Comparison of ENCODE assay signal across 1 cellular context in the genomic region with DNA sequence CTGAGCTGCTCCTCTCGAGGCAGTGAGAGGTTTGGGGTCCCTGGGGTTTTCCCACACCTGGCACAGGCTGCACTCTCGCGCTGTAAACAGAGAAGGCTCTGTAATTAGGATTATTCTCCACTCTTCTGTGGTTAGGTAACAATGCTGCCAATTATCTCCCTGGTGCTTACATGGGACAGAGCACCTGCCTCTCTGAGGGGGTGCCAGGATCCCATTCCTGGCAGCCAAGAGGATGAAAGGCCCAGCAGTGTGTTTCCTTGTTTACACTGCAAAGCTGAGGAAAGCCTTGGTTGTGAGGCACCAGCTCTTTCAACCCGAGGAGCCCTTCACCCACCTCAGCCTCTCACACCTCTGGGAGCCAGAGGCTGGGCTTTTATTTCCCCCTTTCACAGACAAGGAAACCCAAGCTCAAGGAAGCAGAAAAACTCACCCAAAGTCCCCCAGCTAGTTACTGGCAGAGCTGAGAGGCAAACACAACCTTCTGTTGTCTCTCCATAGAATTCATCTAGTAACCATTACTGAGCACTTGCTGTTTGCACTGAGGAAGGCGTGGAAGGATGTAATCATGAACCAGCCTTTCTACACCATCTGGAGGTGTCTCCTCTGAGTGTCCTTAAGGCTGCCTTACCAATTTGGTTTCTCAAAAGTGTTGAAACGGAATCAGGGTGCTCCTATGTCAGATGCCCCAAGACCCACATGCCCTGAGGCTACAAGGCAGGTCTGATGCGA.
TF ChIP-seq lines count a peak whose summit lies in the region.

No MANE protein-coding gene starts in this region.

TF ChIP-seq in HepG2, 621 proteins besides CTCF, POLR2A, EP300 and RAD21 (continued from another document):
- no peak for TF ChIP-seq MIXL1 (CRISPR knock-in tag; IDR thresholded peaks at IDR 0.05)
- peak; percentile 78 for TF ChIP-seq FOXA3 (CRISPR knock-in tag; IDR thresholded peaks at IDR 0.05)
- no peak for TF ChIP-seq ZNF652 (CRISPR knock-in tag; IDR thresholded peaks at IDR 0.05; ENCODE audit: borderline replicate concordance, low read depth)
- no peak for TF ChIP-seq TEAD2 (CRISPR knock-in tag; IDR thresholded peaks at IDR 0.05)
- TF ChIP-seq BRCA1 (CRISPR knock-in tag; IDR thresholded peaks at IDR 0.05) = no peak
- no peak for TF ChIP-seq GPN1 (CRISPR knock-in tag; IDR thresholded peaks at IDR 0.05; ENCODE audit: borderline replicate concordance)
- TF ChIP-seq ZNF567 (CRISPR knock-in tag; IDR thresholded peaks at IDR 0.05; ENCODE audit: borderline replicate concordance) = no peak
- TF ChIP-seq ARNTL (CRISPR knock-in tag; IDR thresholded peaks at IDR 0.05) = no peak
- TF ChIP-seq, protein P1, sequence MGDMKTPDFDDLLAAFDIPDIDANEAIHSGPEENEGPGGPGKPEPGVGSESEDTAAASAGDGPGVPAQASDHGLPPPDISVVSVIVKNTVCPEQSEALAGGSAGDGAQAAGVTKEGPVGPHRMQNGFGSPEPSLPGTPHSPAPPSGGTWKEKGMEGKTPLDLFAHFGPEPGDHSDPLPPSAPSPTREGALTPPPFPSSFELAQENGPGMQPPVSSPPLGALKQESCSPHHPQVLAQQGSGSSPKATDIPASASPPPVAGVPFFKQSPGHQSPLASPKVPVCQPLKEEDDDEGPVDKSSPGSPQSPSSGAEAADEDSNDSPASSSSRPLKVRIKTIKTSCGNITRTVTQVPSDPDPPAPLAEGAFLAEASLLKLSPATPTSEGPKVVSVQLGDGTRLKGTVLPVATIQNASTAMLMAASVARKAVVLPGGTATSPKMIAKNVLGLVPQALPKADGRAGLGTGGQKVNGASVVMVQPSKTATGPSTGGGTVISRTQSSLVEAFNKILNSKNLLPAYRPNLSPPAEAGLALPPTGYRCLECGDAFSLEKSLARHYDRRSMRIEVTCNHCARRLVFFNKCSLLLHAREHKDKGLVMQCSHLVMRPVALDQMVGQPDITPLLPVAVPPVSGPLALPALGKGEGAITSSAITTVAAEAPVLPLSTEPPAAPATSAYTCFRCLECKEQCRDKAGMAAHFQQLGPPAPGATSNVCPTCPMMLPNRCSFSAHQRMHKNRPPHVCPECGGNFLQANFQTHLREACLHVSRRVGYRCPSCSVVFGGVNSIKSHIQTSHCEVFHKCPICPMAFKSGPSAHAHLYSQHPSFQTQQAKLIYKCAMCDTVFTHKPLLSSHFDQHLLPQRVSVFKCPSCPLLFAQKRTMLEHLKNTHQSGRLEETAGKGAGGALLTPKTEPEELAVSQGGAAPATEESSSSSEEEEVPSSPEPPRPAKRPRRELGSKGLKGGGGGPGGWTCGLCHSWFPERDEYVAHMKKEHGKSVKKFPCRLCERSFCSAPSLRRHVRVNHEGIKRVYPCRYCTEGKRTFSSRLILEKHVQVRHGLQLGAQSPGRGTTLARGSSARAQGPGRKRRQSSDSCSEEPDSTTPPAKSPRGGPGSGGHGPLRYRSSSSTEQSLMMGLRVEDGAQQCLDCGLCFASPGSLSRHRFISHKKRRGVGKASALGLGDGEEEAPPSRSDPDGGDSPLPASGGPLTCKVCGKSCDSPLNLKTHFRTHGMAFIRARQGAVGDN (CRISPR knock-in tag; IDR thresholded peaks at IDR 0.05) = no peak
- no peak for TF ChIP-seq ZNF569 (CRISPR knock-in tag; IDR thresholded peaks at IDR 0.05; ENCODE audit: borderline replicate concordance)
- TF ChIP-seq, protein P2, sequence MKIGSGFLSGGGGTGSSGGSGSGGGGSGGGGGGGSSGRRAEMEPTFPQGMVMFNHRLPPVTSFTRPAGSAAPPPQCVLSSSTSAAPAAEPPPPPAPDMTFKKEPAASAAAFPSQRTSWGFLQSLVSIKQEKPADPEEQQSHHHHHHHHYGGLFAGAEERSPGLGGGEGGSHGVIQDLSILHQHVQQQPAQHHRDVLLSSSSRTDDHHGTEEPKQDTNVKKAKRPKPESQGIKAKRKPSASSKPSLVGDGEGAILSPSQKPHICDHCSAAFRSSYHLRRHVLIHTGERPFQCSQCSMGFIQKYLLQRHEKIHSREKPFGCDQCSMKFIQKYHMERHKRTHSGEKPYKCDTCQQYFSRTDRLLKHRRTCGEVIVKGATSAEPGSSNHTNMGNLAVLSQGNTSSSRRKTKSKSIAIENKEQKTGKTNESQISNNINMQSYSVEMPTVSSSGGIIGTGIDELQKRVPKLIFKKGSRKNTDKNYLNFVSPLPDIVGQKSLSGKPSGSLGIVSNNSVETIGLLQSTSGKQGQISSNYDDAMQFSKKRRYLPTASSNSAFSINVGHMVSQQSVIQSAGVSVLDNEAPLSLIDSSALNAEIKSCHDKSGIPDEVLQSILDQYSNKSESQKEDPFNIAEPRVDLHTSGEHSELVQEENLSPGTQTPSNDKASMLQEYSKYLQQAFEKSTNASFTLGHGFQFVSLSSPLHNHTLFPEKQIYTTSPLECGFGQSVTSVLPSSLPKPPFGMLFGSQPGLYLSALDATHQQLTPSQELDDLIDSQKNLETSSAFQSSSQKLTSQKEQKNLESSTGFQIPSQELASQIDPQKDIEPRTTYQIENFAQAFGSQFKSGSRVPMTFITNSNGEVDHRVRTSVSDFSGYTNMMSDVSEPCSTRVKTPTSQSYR (CRISPR knock-in tag; IDR thresholded peaks at IDR 0.05; ENCODE audit: borderline replicate concordance) = no peak
- TF ChIP-seq, protein P3, sequence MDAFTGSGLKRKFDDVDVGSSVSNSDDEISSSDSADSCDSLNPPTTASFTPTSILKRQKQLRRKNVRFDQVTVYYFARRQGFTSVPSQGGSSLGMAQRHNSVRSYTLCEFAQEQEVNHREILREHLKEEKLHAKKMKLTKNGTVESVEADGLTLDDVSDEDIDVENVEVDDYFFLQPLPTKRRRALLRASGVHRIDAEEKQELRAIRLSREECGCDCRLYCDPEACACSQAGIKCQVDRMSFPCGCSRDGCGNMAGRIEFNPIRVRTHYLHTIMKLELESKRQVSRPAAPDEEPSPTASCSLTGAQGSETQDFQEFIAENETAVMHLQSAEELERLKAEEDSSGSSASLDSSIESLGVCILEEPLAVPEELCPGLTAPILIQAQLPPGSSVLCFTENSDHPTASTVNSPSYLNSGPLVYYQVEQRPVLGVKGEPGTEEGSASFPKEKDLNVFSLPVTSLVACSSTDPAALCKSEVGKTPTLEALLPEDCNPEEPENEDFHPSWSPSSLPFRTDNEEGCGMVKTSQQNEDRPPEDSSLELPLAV (CRISPR knock-in tag; conservative IDR thresholded peaks at IDR 0.05; ENCODE audit: low read depth) = no peak
- TF ChIP-seq ZNF850 (CRISPR knock-in tag; conservative IDR thresholded peaks at IDR 0.05) = no peak
- no peak for TF ChIP-seq FOXP1 (IDR thresholded peaks at IDR 0.05)
- 0 out of 2 replicates have a peak, but pooled peaks have one; percentile 30 for TF ChIP-seq FOXP1 (CRISPR knock-in tag; IDR thresholded peaks at IDR 0.05)
- no peak for TF ChIP-seq TGIF2 (CRISPR knock-in tag; IDR thresholded peaks at IDR 0.05)
- TF ChIP-seq NCOA2 (CRISPR knock-in tag; IDR thresholded peaks at IDR 0.05) = peak; percentile 45
- TF ChIP-seq FOXA1 (IDR thresholded peaks at IDR 0.05) = no peak
- peak; percentile 68 for TF ChIP-seq FOXA1 (CRISPR knock-in tag; IDR thresholded peaks at IDR 0.05)
- TF ChIP-seq RELA (CRISPR knock-in tag; IDR thresholded peaks at IDR 0.05) = no peak
- no peak for TF ChIP-seq ZNF343 (CRISPR knock-in tag; IDR thresholded peaks at IDR 0.05)
- TF ChIP-seq ZFAT (CRISPR knock-in tag; conservative IDR thresholded peaks at IDR 0.05) = no peak
- TF ChIP-seq ZNF616 (CRISPR knock-in tag; IDR thresholded peaks at IDR 0.05; ENCODE audit: low read depth) = no peak
- no peak for TF ChIP-seq ZNF749 (CRISPR knock-in tag; IDR thresholded peaks at IDR 0.05; ENCODE audit: borderline replicate concordance)
- TF ChIP-seq ZNF614 (CRISPR knock-in tag; IDR thresholded peaks at IDR 0.05; ENCODE audit: borderline replicate concordance) = no peak
TF ChIP-seq in HepG2: peak in this region for 14.
